In the genomic region with DNA sequence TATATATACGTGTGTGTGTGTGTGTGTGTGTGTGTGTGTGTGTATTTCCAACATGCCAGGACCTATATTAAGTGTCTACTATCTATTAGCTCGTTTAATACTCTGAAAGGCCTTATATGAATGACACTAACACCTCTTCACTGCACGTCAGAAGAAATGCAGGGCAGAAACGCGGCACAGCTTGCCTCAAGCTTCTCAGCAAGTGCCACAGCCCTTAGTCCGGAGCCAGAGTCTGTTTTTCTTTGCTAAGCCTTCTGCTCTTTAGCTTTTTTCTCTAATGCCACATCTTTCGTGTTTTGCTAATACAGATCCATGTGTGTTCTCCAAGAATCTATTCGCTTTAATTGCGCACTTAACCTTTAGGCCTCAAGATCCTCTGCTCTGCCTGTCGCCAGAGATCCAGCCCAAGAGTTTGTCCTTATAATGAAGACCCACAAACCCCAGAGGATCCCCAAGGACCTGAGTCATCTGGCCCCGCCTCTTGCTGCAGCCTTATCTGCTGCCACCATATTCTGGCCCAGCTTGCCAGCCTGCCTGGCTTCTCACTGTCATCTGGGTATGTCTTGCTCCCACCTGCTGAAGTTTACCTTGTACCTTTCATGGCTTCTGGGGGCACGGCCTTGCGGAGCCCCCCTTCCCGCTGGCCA, we compare ENCODE assay signal across 2 cellular contexts.
TF ChIP-seq lines count a peak whose summit lies in the region.

No MANE protein-coding gene starts in this region.

TF ChIP-seq in GM23338, 12 proteins besides CTCF, POLR2A, EP300 and RAD21 (continued from another document):
- TF ChIP-seq, protein P1, sequence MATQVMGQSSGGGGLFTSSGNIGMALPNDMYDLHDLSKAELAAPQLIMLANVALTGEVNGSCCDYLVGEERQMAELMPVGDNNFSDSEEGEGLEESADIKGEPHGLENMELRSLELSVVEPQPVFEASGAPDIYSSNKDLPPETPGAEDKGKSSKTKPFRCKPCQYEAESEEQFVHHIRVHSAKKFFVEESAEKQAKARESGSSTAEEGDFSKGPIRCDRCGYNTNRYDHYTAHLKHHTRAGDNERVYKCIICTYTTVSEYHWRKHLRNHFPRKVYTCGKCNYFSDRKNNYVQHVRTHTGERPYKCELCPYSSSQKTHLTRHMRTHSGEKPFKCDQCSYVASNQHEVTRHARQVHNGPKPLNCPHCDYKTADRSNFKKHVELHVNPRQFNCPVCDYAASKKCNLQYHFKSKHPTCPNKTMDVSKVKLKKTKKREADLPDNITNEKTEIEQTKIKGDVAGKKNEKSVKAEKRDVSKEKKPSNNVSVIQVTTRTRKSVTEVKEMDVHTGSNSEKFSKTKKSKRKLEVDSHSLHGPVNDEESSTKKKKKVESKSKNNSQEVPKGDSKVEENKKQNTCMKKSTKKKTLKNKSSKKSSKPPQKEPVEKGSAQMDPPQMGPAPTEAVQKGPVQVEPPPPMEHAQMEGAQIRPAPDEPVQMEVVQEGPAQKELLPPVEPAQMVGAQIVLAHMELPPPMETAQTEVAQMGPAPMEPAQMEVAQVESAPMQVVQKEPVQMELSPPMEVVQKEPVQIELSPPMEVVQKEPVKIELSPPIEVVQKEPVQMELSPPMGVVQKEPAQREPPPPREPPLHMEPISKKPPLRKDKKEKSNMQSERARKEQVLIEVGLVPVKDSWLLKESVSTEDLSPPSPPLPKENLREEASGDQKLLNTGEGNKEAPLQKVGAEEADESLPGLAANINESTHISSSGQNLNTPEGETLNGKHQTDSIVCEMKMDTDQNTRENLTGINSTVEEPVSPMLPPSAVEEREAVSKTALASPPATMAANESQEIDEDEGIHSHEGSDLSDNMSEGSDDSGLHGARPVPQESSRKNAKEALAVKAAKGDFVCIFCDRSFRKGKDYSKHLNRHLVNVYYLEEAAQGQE (IDR thresholded peaks at IDR 0.05; ENCODE audit: unreplicated experiment): no peak

TF ChIP-seq in K562, 482 proteins besides CTCF, POLR2A, EP300 and RAD21 (continued from another document and continues in another):
- TF ChIP-seq, protein P2, sequence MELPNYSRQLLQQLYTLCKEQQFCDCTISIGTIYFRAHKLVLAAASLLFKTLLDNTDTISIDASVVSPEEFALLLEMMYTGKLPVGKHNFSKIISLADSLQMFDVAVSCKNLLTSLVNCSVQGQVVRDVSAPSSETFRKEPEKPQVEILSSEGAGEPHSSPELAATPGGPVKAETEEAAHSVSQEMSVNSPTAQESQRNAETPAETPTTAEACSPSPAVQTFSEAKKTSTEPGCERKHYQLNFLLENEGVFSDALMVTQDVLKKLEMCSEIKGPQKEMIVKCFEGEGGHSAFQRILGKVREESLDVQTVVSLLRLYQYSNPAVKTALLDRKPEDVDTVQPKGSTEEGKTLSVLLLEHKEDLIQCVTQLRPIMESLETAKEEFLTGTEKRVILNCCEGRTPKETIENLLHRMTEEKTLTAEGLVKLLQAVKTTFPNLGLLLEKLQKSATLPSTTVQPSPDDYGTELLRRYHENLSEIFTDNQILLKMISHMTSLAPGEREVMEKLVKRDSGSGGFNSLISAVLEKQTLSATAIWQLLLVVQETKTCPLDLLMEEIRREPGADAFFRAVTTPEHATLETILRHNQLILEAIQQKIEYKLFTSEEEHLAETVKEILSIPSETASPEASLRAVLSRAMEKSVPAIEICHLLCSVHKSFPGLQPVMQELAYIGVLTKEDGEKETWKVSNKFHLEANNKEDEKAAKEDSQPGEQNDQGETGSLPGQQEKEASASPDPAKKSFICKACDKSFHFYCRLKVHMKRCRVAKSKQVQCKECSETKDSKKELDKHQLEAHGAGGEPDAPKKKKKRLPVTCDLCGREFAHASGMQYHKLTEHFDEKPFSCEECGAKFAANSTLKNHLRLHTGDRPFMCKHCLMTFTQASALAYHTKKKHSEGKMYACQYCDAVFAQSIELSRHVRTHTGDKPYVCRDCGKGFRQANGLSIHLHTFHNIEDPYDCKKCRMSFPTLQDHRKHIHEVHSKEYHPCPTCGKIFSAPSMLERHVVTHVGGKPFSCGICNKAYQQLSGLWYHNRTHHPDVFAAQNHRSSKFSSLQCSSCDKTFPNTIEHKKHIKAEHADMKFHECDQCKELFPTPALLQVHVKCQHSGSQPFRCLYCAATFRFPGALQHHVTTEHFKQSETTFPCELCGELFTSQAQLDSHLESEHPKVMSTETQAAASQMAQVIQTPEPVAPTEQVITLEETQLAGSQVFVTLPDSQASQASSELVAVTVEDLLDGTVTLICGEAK (IDR thresholded peaks at IDR 0.05): 0 out of 2 replicates have a peak, but pooled peaks have one; percentile 12
- TF ChIP-seq, protein P2 (CRISPR knock-in tag; IDR thresholded peaks at IDR 0.05): no peak
- TF ChIP-seq ZNF24 (IDR thresholded peaks at IDR 0.05) (0 out of 2 replicates have a peak, but pooled peaks have one; percentile 20), YY1 (IDR thresholded peaks at IDR 0.05; ENCODE audit: borderline replicate concordance in 1 of 3, control insufficient read depth in 1 of 3, extremely low read depth in 1 of 3, insufficient read depth in 3 of 3, insufficient read length in 1 of 3, insufficient replicate concordance in 2 of 3, low read depth in 1 of 3, low read length in 2 of 3) (peak; percentile 16 to 75 (median 38)), ZC3H8 (IDR thresholded peaks at IDR 0.05) (no peak), HDAC1 (IDR thresholded peaks at IDR 0.05) (0 out of 4 replicates have a peak, but pooled peaks of 1 of the 2 experiments have one; percentile 11), C11orf30 (IDR thresholded peaks at IDR 0.05; ENCODE audit: low read depth) (peak; percentile 84), TCF15 (CRISPR knock-in tag; IDR thresholded peaks at IDR 0.05) (no peak; the same call in 1 of the 2 replicates), ZBTB11 (CRISPR knock-in tag; IDR thresholded peaks at IDR 0.05) (0 out of 6 replicates have a peak, but pooled peaks of 1 of the 3 experiments have one; percentile 49), ZEB2 (IDR thresholded peaks at IDR 0.05) (peak; percentile 75; the same call in 1 of the 2 replicates), SMARCE1 (IDR thresholded peaks at IDR 0.05) (peak; percentile 90), ZNF41 (CRISPR knock-in tag; conservative IDR thresholded peaks at IDR 0.05) (no peak), CBFA2T3 (IDR thresholded peaks at IDR 0.05) (peak; percentile 95), ZKSCAN1 (IDR thresholded peaks at IDR 0.05; ENCODE audit: low read depth, low read length) (0 out of 2 replicates have a peak, but pooled peaks have one; percentile 38), ZNF75A (CRISPR knock-in tag; IDR thresholded peaks at IDR 0.05) (no peak), NFIC (IDR thresholded peaks at IDR 0.05) (peak; percentile 78), NR4A1 (CRISPR knock-in tag; IDR thresholded peaks at IDR 0.05) (no peak), NR4A1 (tag; IDR thresholded peaks at IDR 0.05) (no peak), ZNF655 (CRISPR knock-in tag; IDR thresholded peaks at IDR 0.05) (no peak), KDM5B (IDR thresholded peaks at IDR 0.05; ENCODE audit: insufficient replicate concordance, low read depth, low read length) (no peak), FOSL1 (tag; conservative IDR thresholded peaks at IDR 0.05) (peak; percentile 89), ZNF239 (CRISPR knock-in tag; IDR thresholded peaks at IDR 0.05) (peak; percentile 74; the same call in 1 of the 2 replicates), POLR3A (IDR thresholded peaks at IDR 0.05; ENCODE audit: borderline replicate concordance, extremely low read depth, insufficient read depth, insufficient read length) (no peak), FOXM1 (IDR thresholded peaks at IDR 0.05; ENCODE audit: low read depth) (peak; percentile 54; the same call in 1 of the 2 replicates), FOXM1 (CRISPR knock-in tag; IDR thresholded peaks at IDR 0.05; ENCODE audit: low read depth) (no peak), SNRNP70 (optimal IDR thresholded peaks at IDR 0.05; ENCODE audit: low read depth, low read length) (no peak), NFE2 (IDR thresholded peaks at IDR 0.05; ENCODE audit: low read depth) (peak; percentile 95), DMBX1 (CRISPR knock-in tag; IDR thresholded peaks at IDR 0.05; ENCODE audit: borderline replicate concordance) (peak; percentile 51), TRIM28 (IDR thresholded peaks at IDR 0.05) (0 out of 2 replicates have a peak, but pooled peaks have one; percentile 20), NRF1 (conservative IDR thresholded peaks at IDR 0.05 in 1 of 2, IDR thresholded peaks at IDR 0.05 in 1 of 2) (0 out of 4 replicates have a peak, but pooled peaks of 1 of the 2 experiments have one; percentile 19)
- TF ChIP-seq, protein P3, sequence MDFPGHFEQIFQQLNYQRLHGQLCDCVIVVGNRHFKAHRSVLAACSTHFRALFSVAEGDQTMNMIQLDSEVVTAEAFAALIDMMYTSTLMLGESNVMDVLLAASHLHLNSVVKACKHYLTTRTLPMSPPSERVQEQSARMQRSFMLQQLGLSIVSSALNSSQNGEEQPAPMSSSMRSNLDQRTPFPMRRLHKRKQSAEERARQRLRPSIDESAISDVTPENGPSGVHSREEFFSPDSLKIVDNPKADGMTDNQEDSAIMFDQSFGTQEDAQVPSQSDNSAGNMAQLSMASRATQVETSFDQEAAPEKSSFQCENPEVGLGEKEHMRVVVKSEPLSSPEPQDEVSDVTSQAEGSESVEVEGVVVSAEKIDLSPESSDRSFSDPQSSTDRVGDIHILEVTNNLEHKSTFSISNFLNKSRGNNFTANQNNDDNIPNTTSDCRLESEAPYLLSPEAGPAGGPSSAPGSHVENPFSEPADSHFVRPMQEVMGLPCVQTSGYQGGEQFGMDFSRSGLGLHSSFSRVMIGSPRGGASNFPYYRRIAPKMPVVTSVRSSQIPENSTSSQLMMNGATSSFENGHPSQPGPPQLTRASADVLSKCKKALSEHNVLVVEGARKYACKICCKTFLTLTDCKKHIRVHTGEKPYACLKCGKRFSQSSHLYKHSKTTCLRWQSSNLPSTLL (IDR thresholded peaks at IDR 0.05): peak; percentile 19; the same call in 1 of the 2 replicates
